9 cellular contexts compared by ENCODE assay signal in the genomic region with DNA sequence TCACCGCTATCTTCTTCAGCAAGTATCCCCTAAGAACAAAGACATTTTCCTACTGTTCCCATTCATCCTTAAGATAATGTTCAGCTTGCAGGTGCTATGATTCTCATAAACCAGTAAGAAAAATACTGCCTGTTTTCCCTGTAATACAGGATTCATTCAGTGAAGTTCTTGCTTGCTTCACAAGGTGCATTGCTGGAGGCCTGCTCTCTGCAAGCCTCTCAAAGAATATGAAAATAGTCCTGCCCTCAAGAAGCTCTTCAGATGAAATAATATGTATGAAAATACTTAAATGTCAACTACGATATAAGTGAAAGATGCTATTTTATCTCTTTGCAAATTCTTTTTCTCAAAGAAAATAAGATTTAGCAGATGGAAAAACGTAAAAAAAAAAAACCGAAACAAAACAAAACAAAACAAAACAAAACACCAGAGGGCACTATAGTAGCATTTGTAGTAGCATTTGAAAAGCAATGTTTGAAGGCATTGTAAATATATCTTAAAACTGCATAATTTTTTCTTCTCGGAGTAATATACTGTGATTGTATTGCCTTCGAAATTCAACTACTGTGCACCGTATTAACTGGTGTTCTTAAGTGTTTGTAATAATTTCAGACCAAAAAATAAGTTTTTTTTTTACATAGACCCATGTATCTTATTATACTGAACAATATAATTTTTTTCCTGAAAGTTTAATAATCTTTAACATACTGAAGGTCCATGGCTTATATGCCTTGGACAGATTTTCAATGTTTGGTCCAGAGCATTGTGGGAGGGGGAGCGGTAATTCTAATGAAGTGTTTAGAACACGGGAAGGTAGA. TPM values are rescaled to one million over a fixed set of nuclear protein-coding genes. Genes with fewer than 3 reads are reported as not detected.
DNase-seq lines count a peak whose midpoint lies in the region; ATAC-seq and TF ChIP-seq lines count a peak whose summit lies in the region.
"Had no signal": no experiment of that assay in that cellular context is flagged by ENCODE, and none has a peak within 500 bp of the region (broad histone marks: within the 10 kb centered on the region; RNA-seq: fewer than 3 reads in every experiment).

No MANE protein-coding gene starts in this region.

- no peak for ATAC-seq in activated T-cell treated with anti-CD3 and anti-CD28 coated beads, Interleukin-2, amount 50 U/mL, for 4 hours
- no peak for ATAC-seq in activated naive CD4-positive, alpha-beta T cell treated with anti-CD3 and anti-CD28 coated beads, Interleukin-2, amount 50 U/mL, for 72 hours

- H3K36me3 Mint-ChIP-seq in chondrocyte (ENCODE audit: low read depth) (peaks cover 2% of the 10 kb centered on the region), osteocyte (ENCODE audit: unreplicated experiment) (no peaks in the 10 kb centered on the region)
- no peaks in the 10 kb centered on the region for H3K36me3 Mint-ChIP-seq in activated T-cell treated with anti-CD3 and anti-CD28 coated beads, Interleukin-2, amount 50 U/mL, for 4 hours (ENCODE audit: insufficient read depth)
- no peaks in the 10 kb centered on the region for H3K36me3 Mint-ChIP-seq in activated naive CD4-positive, alpha-beta T cell treated with anti-CD3 and anti-CD28 coated beads, Interleukin-2, amount 50 U/mL, for 72 hours

- TF ChIP-seq CTCF in chondrocyte (IDR thresholded peaks at IDR 0.05) (peak; percentile 80), osteocyte (IDR thresholded peaks at IDR 0.05) (peak; percentile 54)

- no peak overlapping the region for H3K27ac Mint-ChIP-seq in chondrocyte (ENCODE audit: unreplicated experiment)
- no peak overlapping the region for H3K27ac Mint-ChIP-seq in osteocyte (ENCODE audit: unreplicated experiment)
- H3K27ac Mint-ChIP-seq in activated naive CD4-positive, alpha-beta T cell treated with anti-CD3 and anti-CD28 coated beads, Interleukin-2, amount 50 U/mL, for 72 hours: no peak overlapping the region

- H3K4me3 Mint-ChIP-seq in chondrocyte (ENCODE audit: unreplicated experiment) (no peak overlapping the region), osteocyte (ENCODE audit: unreplicated experiment) (no peak overlapping the region)
- no peak overlapping the region for H3K4me3 Mint-ChIP-seq in activated T-cell treated with anti-CD3 and anti-CD28 coated beads, Interleukin-2, amount 50 U/mL, for 4 hours

- H3K27me3 Mint-ChIP-seq in chondrocyte (ENCODE audit: low read depth): no peaks in the 10 kb centered on the region
- no peaks in the 10 kb centered on the region for H3K27me3 Mint-ChIP-seq in osteocyte (ENCODE audit: unreplicated experiment)
- H3K27me3 Mint-ChIP-seq in activated T-cell treated with anti-CD3 and anti-CD28 coated beads, Interleukin-2, amount 50 U/mL, for 4 hours (ENCODE audit: low read depth): peaks cover 7% of the 10 kb centered on the region

- H3K4me1 Mint-ChIP-seq in chondrocyte (ENCODE audit: low read depth) (no peaks in the 10 kb centered on the region), osteocyte (ENCODE audit: unreplicated experiment) (no peaks in the 10 kb centered on the region)
- peaks cover 2% of the 10 kb centered on the region for H3K4me1 Mint-ChIP-seq in activated T-cell treated with anti-CD3 and anti-CD28 coated beads, Interleukin-2, amount 50 U/mL, for 4 hours (ENCODE audit: low read depth)

- H3K9me3 Mint-ChIP-seq in chondrocyte (ENCODE audit: low read depth) (peaks cover 3% of the 10 kb centered on the region), osteocyte (ENCODE audit: unreplicated experiment) (no peaks in the 10 kb centered on the region)
- H3K9me3 Mint-ChIP-seq in activated T-cell treated with anti-CD3 and anti-CD28 coated beads, Interleukin-2, amount 50 U/mL, for 4 hours: no peaks in the 10 kb centered on the region
- no peaks in the 10 kb centered on the region for H3K9me3 Mint-ChIP-seq in activated naive CD4-positive, alpha-beta T cell treated with anti-CD3 and anti-CD28 coated beads, Interleukin-2, amount 50 U/mL, for 72 hours

- DNase-seq in DMS 273 (lab: John Stamatoyannopoulos, UW; ENCODE audit: unreplicated experiment) (peak; percentile 26), DMS 273 treated with DMSO at 0.1 percent for 48 hours (lab: John Stamatoyannopoulos, UW) (no peak), NCI-H1694 (lab: John Stamatoyannopoulos, UW) (peak; percentile 25), chondrocyte (ENCODE audit: low spot score) (no peak), osteocyte (ENCODE audit: extremely low spot score, unreplicated experiment) (no peak)
- no peak for DNase-seq in activated T-cell treated with anti-CD3 and anti-CD28 coated beads, Interleukin-2, amount 50 U/mL, for 4 hours
- no peak for DNase-seq in activated naive CD4-positive, alpha-beta T cell treated with anti-CD3 and anti-CD28 coated beads, Interleukin-2, amount 50 U/mL, for 72 hours (ENCODE audit: low spot score in 2 of 2)
- no peak for DNase-seq in activated CD4-positive, alpha-beta T cell treated with anti-CD3 and anti-CD28 coated beads for 4 hours

RNA-seq across cellular contexts. Expression of gene ADH4, which starts 26.0 kb away (rescaled TPM):
- not detected in 3 replicates for total RNA-seq in chondrocyte
- not detected in 2 replicates for total RNA-seq in osteocyte
- total RNA-seq in activated T-cell treated with anti-CD3 and anti-CD28 coated beads, Interleukin-2, amount 50 U/mL, for 4 hours: under 1 TPM; 0.21 to 0.43 (median 0.30) TPM
- not detected for total RNA-seq in activated naive CD4-positive, alpha-beta T cell treated with anti-CD3 and anti-CD28 coated beads, Interleukin-2, amount 50 U/mL, for 72 hours
- total RNA-seq: A172 had no signal

RNA-seq across cellular contexts. Expression of gene ADH5, which starts 29.5 kb away (rescaled TPM):
- 135 to 167 TPM (median 161 TPM) in 3 replicates for total RNA-seq in chondrocyte
- 136 and 142 TPM in 2 replicates for total RNA-seq in osteocyte
- 10 to 100 TPM; 86.2 to 93.1 (median 91.9) TPM for total RNA-seq in activated T-cell treated with anti-CD3 and anti-CD28 coated beads, Interleukin-2, amount 50 U/mL, for 4 hours
- 100 to 1,000 TPM in 1 of 2 donors, 10 to 100 TPM in 1; 67.3 to 122 TPM for total RNA-seq in activated naive CD4-positive, alpha-beta T cell treated with anti-CD3 and anti-CD28 coated beads, Interleukin-2, amount 50 U/mL, for 72 hours

Comparison
In these comparisons a context has a peak if more than half of its experiments do, and no peak if none do; other contexts are left out.
1. DNase-seq: peak in DMS 273 (single experiment) and NCI-H1694 (single experiment); none in DMS 273 treated with DMSO at 0.1 percent for 48 hours (single experiment), chondrocyte (single experiment), osteocyte (single experiment), activated T-cell treated with anti-CD3 and anti-CD28 coated beads, Interleukin-2, amount 50 U/mL, for 4 hours (single experiment), activated naive CD4-positive, alpha-beta T cell treated with anti-CD3 and anti-CD28 coated beads, Interleukin-2, amount 50 U/mL, for 72 hours (0 of 2) and activated CD4-positive, alpha-beta T cell treated with anti-CD3 and anti-CD28 coated beads for 4 hours (0 of 2).